Comparison of ENCODE assay signal across 1 cellular context in the genomic region with DNA sequence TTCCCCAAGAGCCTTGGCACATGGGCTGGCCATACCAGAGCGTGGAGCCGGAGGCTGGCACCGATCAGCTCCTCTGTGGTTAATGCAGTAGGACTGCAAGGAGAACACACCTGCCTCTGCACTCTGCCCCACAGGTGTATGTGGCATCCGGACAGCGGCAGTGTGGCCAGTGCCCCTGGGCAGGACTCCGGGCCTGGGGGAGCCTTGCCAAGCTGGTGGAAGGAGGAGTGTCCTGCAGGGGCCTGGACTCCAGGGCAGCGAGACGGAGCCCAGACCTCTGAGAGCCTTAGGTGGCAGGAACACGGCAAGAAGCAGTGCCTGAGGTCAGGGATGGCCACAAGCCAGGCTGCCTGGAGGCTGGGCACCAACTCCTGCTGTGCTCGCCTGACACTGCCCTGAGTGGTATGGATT.
TF ChIP-seq lines count a peak whose summit lies in the region.

No MANE protein-coding gene starts in this region.

TF ChIP-seq in IMR-90, 13 proteins besides CTCF, POLR2A, EP300 and RAD21 (continued from another document):
- TF ChIP-seq, protein P1, sequence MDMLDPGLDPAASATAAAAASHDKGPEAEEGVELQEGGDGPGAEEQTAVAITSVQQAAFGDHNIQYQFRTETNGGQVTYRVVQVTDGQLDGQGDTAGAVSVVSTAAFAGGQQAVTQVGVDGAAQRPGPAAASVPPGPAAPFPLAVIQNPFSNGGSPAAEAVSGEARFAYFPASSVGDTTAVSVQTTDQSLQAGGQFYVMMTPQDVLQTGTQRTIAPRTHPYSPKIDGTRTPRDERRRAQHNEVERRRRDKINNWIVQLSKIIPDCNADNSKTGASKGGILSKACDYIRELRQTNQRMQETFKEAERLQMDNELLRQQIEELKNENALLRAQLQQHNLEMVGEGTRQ (IDR thresholded peaks at IDR 0.05; ENCODE audit: low read depth, low read length), result no peak
- TF ChIP-seq SMC3 (IDR thresholded peaks at IDR 0.05; ENCODE audit: low read depth, low read length) (no peak), MXI1 (IDR thresholded peaks at IDR 0.05; ENCODE audit: borderline replicate concordance, low read depth, low read length) (no peak), BHLHE40 (IDR thresholded peaks at IDR 0.05; ENCODE audit: low read depth, low read length) (no peak), FOS (IDR thresholded peaks at IDR 0.05; ENCODE audit: low read depth, low read length) (no peak), CEBPB (IDR thresholded peaks at IDR 0.05; ENCODE audit: low read depth, low read length) (no peak), RCOR1 (IDR thresholded peaks at IDR 0.05; ENCODE audit: insufficient replicate concordance, low read length) (no peak)
